20 cellular contexts compared by ENCODE assay signal in the genomic region with DNA sequence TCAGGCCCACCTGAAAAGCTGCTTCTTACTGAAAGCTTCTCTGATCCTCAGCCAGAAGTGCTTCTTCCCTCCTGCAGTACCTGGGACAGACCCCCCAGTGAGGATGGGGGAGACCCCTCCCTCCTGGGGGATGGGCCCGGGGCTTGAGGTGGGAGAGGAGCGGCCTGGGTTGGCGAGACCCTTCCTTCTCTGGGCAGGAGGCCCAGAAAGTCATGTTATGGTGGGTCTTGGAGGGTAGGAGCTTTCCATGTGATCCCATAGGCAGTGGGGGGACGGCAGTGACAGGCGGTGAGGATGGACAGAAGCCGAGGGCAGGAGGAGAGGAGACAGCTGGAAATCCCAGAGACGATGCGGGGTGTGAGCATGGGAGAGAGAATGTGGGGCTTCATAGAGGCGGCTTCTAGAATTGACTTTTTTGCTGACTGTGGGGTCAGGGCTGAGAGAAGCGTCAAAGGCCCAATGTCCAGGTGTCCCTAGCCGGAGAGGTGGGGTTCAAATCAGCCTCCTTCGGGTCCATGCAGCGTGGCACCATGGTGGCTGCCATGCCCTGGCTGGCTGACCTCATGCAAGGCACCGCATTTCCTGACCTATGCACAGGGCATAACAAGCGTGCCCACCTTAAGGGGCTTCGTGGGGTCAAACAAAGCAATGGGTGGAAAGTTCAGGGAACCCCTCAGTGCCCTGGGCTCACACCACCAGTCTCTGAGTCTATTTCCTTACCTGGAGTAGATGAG.
"Had no signal": no experiment of that assay in that cellular context is flagged by ENCODE, and none has a peak within 500 bp of the region (broad histone marks: within the 10 kb centered on the region; RNA-seq: fewer than 3 reads in every experiment).

No MANE protein-coding gene starts in this region.

- ATAC-seq: left lobe of liver, pancreas had no signal

- FAIRE-seq: frontal cortex, islet of Langerhans, pancreas had no signal

- H3K36me3 ChIP-seq: heart right ventricle, pancreas, prostate gland, right lobe of liver, stomach, thoracic aorta had no signal

- H3K4me1 ChIP-seq: heart right ventricle, pancreas, prostate gland, right lobe of liver had no signal

- H3K27me3 ChIP-seq: pancreas, right lobe of liver had no signal

- H3K27ac ChIP-seq: coronary artery, heart right ventricle, pancreas, prostate gland, right lobe of liver, stomach, thoracic aorta had no signal

- DNase-seq: caudate nucleus; effector CD4-positive, alpha-beta T cell; heart right ventricle; hypothalamus; nucleus accumbens; retina; right lobe of liver; stimulated activated CD4-positive, alpha-beta T cell treated with anti-CD3 and anti-CD28 coated beads, Interleukin-2, amount 100 ng/mL, for 24 hours; stimulated activated CD4-positive, alpha-beta T cell treated with anti-CD3 and anti-CD28 coated beads, Interleukin-4, amount 100 ng/mL, for 4 hours; stimulated activated naive CD4-positive, alpha-beta T cell; stomach; substantia nigra; trophoblast cell had no signal

- H3K4me3 ChIP-seq: coronary artery, heart right ventricle, pancreas, prostate gland, right lobe of liver, stomach, thoracic aorta had no signal

- H3K9me3 ChIP-seq: heart right ventricle, pancreas, prostate gland, right lobe of liver, stomach, thoracic aorta had no signal
